ENCODE assay signal across 30 cellular contexts in genomic region chr5:11780641-11781345, GRCh38.
"Had no signal": no experiment of that assay in that cellular context is flagged by ENCODE, and none has a peak within 500 bp of the region (broad histone marks: within the 10 kb centered on the region; RNA-seq: fewer than 3 reads in every experiment).

No MANE protein-coding gene starts in this region.

- DNase-seq: Karpas-422, KBM-7, NCI-H1048, NCI-H1092 treated with DMSO at 0.1 percent for 48 hours, NCI-H1105 treated with DMSO at 0.1 percent for 48 hours, NCI-H1436, NCI-H146, NCI-H1694, NCI-H187, NCI-H1930, NCI-H2029 treated with DMSO at 0.1 percent for 48 hours, NCI-H2107, NCI-H2171, NCI-H345, NCI-H446, NCI-H510A treated with DMSO at 0.1 percent for 48 hours, NCI-H524 treated with DMSO at 0.1 percent for 48 hours, NCI-H526 treated with DMSO at 0.1 percent for 48 hours, NCI-H748 treated with DMSO at 0.1 percent for 48 hours, NCI-H82, PC-9, SHP77, T-cell, T-helper 17 cell had no signal

- H3K4me3 ChIP-seq: PC-9, SK-N-MC had no signal

- H3K27ac ChIP-seq: KMS-11, PC-9, RWPE1, SK-N-MC had no signal

- H3K4me2 ChIP-seq: KMS-11, PC-9 had no signal

- H3K9ac ChIP-seq: KMS-11 had no signal

- ATAC-seq: Panc1, Right ventricle myocardium inferior, SK-N-SH treated with all-trans-retinoic acid at 6 μM for 48 hours, T-cell, T-helper 17 cell had no signal

- H2AFZ ChIP-seq: PC-9 had no signal
